ENCODE assay signal across 1 cellular context in genomic region chr1:170518185-170518834, GRCh38.
TF ChIP-seq lines count a peak whose summit lies in the region.

No MANE protein-coding gene starts in this region.

TF ChIP-seq in SK-N-SH, 30 proteins besides CTCF, POLR2A, EP300 and RAD21 (continued from another document):
- TF ChIP-seq IRF3 (IDR thresholded peaks at IDR 0.05; ENCODE audit: low read depth, low read length) (no peak), ELF1 (IDR thresholded peaks at IDR 0.05) (no peak), CHD2 (IDR thresholded peaks at IDR 0.05; ENCODE audit: low read length, partially characterized antibody) (no peak), MEF2A (IDR thresholded peaks at IDR 0.05; ENCODE audit: borderline replicate concordance, low read depth) (no peak), MXI1 (IDR thresholded peaks at IDR 0.05; ENCODE audit: low read depth, low read length) (no peak), FOXJ3 (CRISPR knock-in tag; IDR thresholded peaks at IDR 0.05) (no peak), NFIC (IDR thresholded peaks at IDR 0.05; ENCODE audit: borderline replicate concordance) (no peak)
- TF ChIP-seq, protein P1, sequence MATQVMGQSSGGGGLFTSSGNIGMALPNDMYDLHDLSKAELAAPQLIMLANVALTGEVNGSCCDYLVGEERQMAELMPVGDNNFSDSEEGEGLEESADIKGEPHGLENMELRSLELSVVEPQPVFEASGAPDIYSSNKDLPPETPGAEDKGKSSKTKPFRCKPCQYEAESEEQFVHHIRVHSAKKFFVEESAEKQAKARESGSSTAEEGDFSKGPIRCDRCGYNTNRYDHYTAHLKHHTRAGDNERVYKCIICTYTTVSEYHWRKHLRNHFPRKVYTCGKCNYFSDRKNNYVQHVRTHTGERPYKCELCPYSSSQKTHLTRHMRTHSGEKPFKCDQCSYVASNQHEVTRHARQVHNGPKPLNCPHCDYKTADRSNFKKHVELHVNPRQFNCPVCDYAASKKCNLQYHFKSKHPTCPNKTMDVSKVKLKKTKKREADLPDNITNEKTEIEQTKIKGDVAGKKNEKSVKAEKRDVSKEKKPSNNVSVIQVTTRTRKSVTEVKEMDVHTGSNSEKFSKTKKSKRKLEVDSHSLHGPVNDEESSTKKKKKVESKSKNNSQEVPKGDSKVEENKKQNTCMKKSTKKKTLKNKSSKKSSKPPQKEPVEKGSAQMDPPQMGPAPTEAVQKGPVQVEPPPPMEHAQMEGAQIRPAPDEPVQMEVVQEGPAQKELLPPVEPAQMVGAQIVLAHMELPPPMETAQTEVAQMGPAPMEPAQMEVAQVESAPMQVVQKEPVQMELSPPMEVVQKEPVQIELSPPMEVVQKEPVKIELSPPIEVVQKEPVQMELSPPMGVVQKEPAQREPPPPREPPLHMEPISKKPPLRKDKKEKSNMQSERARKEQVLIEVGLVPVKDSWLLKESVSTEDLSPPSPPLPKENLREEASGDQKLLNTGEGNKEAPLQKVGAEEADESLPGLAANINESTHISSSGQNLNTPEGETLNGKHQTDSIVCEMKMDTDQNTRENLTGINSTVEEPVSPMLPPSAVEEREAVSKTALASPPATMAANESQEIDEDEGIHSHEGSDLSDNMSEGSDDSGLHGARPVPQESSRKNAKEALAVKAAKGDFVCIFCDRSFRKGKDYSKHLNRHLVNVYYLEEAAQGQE (IDR thresholded peaks at IDR 0.05; ENCODE audit: low read depth, low read length): no peak
